ENCODE assay signal across 10 cellular contexts in genomic region chr1:172976222-172977041, GRCh38.
DNase-seq lines count a peak whose midpoint lies in the region; ATAC-seq and TF ChIP-seq lines count a peak whose summit lies in the region.
"Had no signal": no experiment of that assay in that cellular context is flagged by ENCODE, and none has a peak within 500 bp of the region (broad histone marks: within the 10 kb centered on the region; RNA-seq: fewer than 3 reads in every experiment).

No MANE protein-coding gene starts in this region.

- no peaks in the 10 kb centered on the region for H3K36me3 ChIP-seq in muscle layer of duodenum (ENCODE audit: control insufficient read depth in 1 of 2, insufficient read depth in 2 of 2, low read length in 2 of 2)

- POLR2A ChIA-PET in activated CD8-positive, alpha-beta T cell treated with anti-CD3 and anti-CD28 coated beads, Interleukin-2, amount 10 ng/mL, durations not matched to agents 7 days and 5 days (lab: Charles Lee), result no interaction called here

- no peak overlapping the region for H3K27ac Mint-ChIP-seq in activated CD8-positive, alpha-beta T cell treated with anti-CD3 and anti-CD28 coated beads, Interleukin-2, amount 10 ng/mL, durations not matched to agents 7 days and 5 days
- H3K27ac Mint-ChIP-seq: CD8-positive, alpha-beta T cell had no signal

- no peaks in the 10 kb centered on the region for H3K36me3 Mint-ChIP-seq in activated CD8-positive, alpha-beta T cell treated with anti-CD3 and anti-CD28 coated beads, Interleukin-2, amount 10 ng/mL, durations not matched to agents 7 days and 5 days (ENCODE audit: low read depth)
- H3K36me3 Mint-ChIP-seq: CD8-positive, alpha-beta T cell had no signal

- ATAC-seq in GM21390 (IDR thresholded peaks at IDR 0.05; ENCODE audit: unreplicated experiment) (no peak), HG03045 (IDR thresholded peaks at IDR 0.05; ENCODE audit: unreplicated experiment) (no peak)
- ATAC-seq in activated CD8-positive, alpha-beta T cell treated with anti-CD3 and anti-CD28 coated beads, Interleukin-2, amount 10 ng/mL, durations not matched to agents 7 days and 5 days, result no peak
- ATAC-seq: CD8-positive, alpha-beta T cell had no signal

- TF ChIP-seq CTCF in epithelial cell of esophagus (IDR thresholded peaks at IDR 0.05; ENCODE audit: insufficient read depth, low read depth, low read length, missing control alignments), result no peak

- no peaks in the 10 kb centered on the region for H3K4me1 ChIP-seq in muscle layer of duodenum (ENCODE audit: control insufficient read depth in 1 of 2, insufficient read depth in 2 of 2, low read length in 2 of 2)

- no peak overlapping the region for H3K4me3 Mint-ChIP-seq in activated CD8-positive, alpha-beta T cell treated with anti-CD3 and anti-CD28 coated beads, Interleukin-2, amount 10 ng/mL, durations not matched to agents 7 days and 5 days
- H3K4me3 Mint-ChIP-seq: CD8-positive, alpha-beta T cell had no signal

- peak; percentile 51 for DNase-seq in COLO668 (lab: John Stamatoyannopoulos, UW; ENCODE audit: unreplicated experiment)
- DNase-seq in NCI-H226, result peak; percentile 14
- peak; percentile 88 for DNase-seq in epithelial cell of esophagus (ENCODE audit: low read depth)
- DNase-seq in middle frontal gyrus (ENCODE audit: extremely low spot score, low spot score), result no peak
- no peak for DNase-seq in activated CD8-positive, alpha-beta T cell treated with anti-CD3 and anti-CD28 coated beads, Interleukin-2, amount 10 ng/mL, durations not matched to agents 7 days and 5 days
- DNase-seq: CD8-positive, alpha-beta T cell; cortex of kidney had no signal

- peak overlapping the region; percentile 60 for H3K27ac ChIP-seq in muscle layer of duodenum (ENCODE audit: low read length)

- no peaks in the 10 kb centered on the region for H3K27me3 Mint-ChIP-seq in activated CD8-positive, alpha-beta T cell treated with anti-CD3 and anti-CD28 coated beads, Interleukin-2, amount 10 ng/mL, durations not matched to agents 7 days and 5 days (ENCODE audit: low read depth)

- H3K4me3 ChIP-seq in epithelial cell of esophagus (ENCODE audit: low read length) (no peak overlapping the region), muscle layer of duodenum (ENCODE audit: low read depth in 1 of 2, low read length in 2 of 2) (no peak overlapping the region)

- H3K9me3 Mint-ChIP-seq in activated CD8-positive, alpha-beta T cell treated with anti-CD3 and anti-CD28 coated beads, Interleukin-2, amount 10 ng/mL, durations not matched to agents 7 days and 5 days (ENCODE audit: insufficient read depth), result no peaks in the 10 kb centered on the region
- H3K9me3 Mint-ChIP-seq: CD8-positive, alpha-beta T cell had no signal

- CTCF ChIA-PET in activated CD8-positive, alpha-beta T cell treated with anti-CD3 and anti-CD28 coated beads, Interleukin-2, amount 10 ng/mL, durations not matched to agents 7 days and 5 days (lab: Charles Lee), result no interaction called here

- H3K9me3 ChIP-seq in muscle layer of duodenum (ENCODE audit: control insufficient read depth in 1 of 2, low read length in 2 of 2), result no peaks in the 10 kb centered on the region

- H3K27me3 ChIP-seq in muscle layer of duodenum (ENCODE audit: low read depth, low read length), result no peaks in the 10 kb centered on the region

- peaks cover 4% of the 10 kb centered on the region for H3K4me1 Mint-ChIP-seq in activated CD8-positive, alpha-beta T cell treated with anti-CD3 and anti-CD28 coated beads, Interleukin-2, amount 10 ng/mL, durations not matched to agents 7 days and 5 days (ENCODE audit: low read depth)

Comparison
In these comparisons a context has a peak if more than half of its experiments do, and no peak if none do; other contexts are left out.
1. DNase-seq: peak in COLO668 (single experiment), NCI-H226 (single experiment) and epithelial cell of esophagus (single experiment); none in middle frontal gyrus (single experiment) and activated CD8-positive, alpha-beta T cell treated with anti-CD3 and anti-CD28 coated beads, Interleukin-2, amount 10 ng/mL, durations not matched to agents 7 days and 5 days (single experiment).